8 cellular contexts compared by ENCODE assay signal in the genomic region with DNA sequence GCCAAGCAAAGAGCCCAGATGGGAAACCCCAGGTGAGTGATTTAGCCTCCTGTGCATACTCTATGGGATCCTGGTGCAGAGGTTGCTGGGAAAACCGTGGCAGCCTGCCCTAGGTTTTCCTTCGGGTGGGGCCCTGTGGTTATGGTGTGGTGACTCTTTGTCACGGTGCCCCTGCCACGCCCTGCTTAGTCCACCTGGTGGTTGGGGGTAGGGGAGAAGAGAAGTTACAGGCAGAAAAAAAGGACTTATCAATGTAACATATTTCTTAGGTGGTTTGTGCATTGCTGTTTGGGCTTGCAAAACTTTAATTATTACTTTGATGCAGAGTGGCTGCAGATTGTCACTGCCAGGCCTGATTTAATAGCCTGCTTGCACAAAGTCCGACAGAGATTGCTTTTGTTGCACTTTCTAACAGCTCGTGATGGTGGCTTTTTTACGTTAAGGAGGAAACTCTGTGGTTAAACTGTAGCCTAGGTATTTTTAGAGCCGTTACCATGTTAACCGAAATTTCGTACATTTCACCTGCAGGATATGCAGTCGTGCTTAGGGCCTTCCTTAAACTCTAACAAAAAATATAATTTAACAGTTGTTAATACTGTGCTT.
DNase-seq lines count a peak whose midpoint lies in the region; ATAC-seq and TF ChIP-seq lines count a peak whose summit lies in the region.

No MANE protein-coding gene starts in this region.

- no peaks in the 10 kb centered on the region for H3K9me3 ChIP-seq in fibroblast of lung (ENCODE audit: control insufficient read depth, insufficient read depth, low read depth, low read length)

- peaks cover 25% of the 10 kb centered on the region for H3K4me1 Mint-ChIP-seq in activated CD4-positive, alpha-beta T cell treated with anti-CD3 and anti-CD28 coated beads, Interleukin-2, amount 10 ng/mL, durations not matched to agents 24 days and 14 days

- H3K4me1 ChIP-seq in fibroblast of lung (ENCODE audit: control insufficient read depth, extremely low read depth, insufficient read depth, low read length): peaks cover 5% of the 10 kb centered on the region

- no peaks in the 10 kb centered on the region for H3K27me3 Mint-ChIP-seq in activated CD4-positive, alpha-beta T cell treated with anti-CD3 and anti-CD28 coated beads, Interleukin-2, amount 10 ng/mL, durations not matched to agents 24 days and 14 days

- no peak overlapping the region for H3K4me3 Mint-ChIP-seq in activated CD4-positive, alpha-beta T cell treated with anti-CD3 and anti-CD28 coated beads, Interleukin-2, amount 10 ng/mL, durations not matched to agents 24 days and 14 days

- peak; percentile 7; the same call in 1 of the 2 replicates for TF ChIP-seq CTCF in GM12874 (IDR thresholded peaks at IDR 0.05; ENCODE audit: insufficient read depth, low read depth, low read length)
- TF ChIP-seq CTCF in fibroblast of lung (conservative IDR thresholded peaks at IDR 0.05 in 1 of 2, IDR thresholded peaks at IDR 0.05 in 1 of 2; ENCODE audit: low read depth in 1 of 2, low read length in 2 of 2): no peak
- TF ChIP-seq CTCF in brain microvascular endothelial cell (IDR thresholded peaks at IDR 0.05; ENCODE audit: low read depth, low read length, missing control alignments): no peak

- no peaks in the 10 kb centered on the region for H4K20me1 ChIP-seq in fibroblast of lung (ENCODE audit: control insufficient read depth, extremely low read depth, insufficient read depth, low read length)

- no peak overlapping the region for H3K9ac ChIP-seq in fibroblast of lung (ENCODE audit: insufficient read depth, low read length)

- peak; percentile 98 for DNase-seq in Jurkat, Clone E6-1 (ENCODE audit: low read depth, low spot score)
- DNase-seq in activated CD4-positive, alpha-beta T cell treated with anti-CD3 and anti-CD28 coated beads, Interleukin-2, amount 10 ng/mL, durations not matched to agents 24 days and 14 days: peak; percentile 92
- peak in 1 of 2 donors; percentile 12 for DNase-seq in fibroblast of lung (ENCODE audit: low read depth in 2 of 2)
- DNase-seq in SHP77 treated with DMSO at 0.1 percent for 48 hours (lab: John Stamatoyannopoulos, UW): no peak
- no peak for DNase-seq in brain microvascular endothelial cell

- H2AFZ ChIP-seq in fibroblast of lung (ENCODE audit: low read length): no peak overlapping the region

- H3K79me2 ChIP-seq in fibroblast of lung (ENCODE audit: control insufficient read depth, insufficient read depth, low read length): no peaks in the 10 kb centered on the region

- in situ Hi-C loops in brain microvascular endothelial cell (cut with HindIII; ENCODE audit: low pct_ligation_motif_present, low sequenced_read_pairs): loop anchor here (25.0 kb wide), 1 partner anchor 523 kb away; the partner anchor contains the start of genes KLLN and PTEN

- no peaks in the 10 kb centered on the region for H3K36me3 ChIP-seq in fibroblast of lung (ENCODE audit: control insufficient read depth, insufficient read depth, low read length)
- H3K36me3 ChIP-seq in brain microvascular endothelial cell (replicated peaks): no peaks in the 10 kb centered on the region

- H3K9me3 Mint-ChIP-seq in activated CD4-positive, alpha-beta T cell treated with anti-CD3 and anti-CD28 coated beads, Interleukin-2, amount 10 ng/mL, durations not matched to agents 24 days and 14 days: peaks cover 5% of the 10 kb centered on the region

- no peak overlapping the region for H3K27ac ChIP-seq in fibroblast of lung (ENCODE audit: insufficient read depth, low read length)
- H3K27ac ChIP-seq in skin epidermis: peak overlapping the region in 19 of 21 experiments; percentile 4 to 81 (median 45)
- H3K27ac ChIP-seq in brain microvascular endothelial cell: no peak overlapping the region

- intact Hi-C loops in activated CD4-positive, alpha-beta T cell treated with anti-CD3 and anti-CD28 coated beads, Interleukin-2, amount 10 ng/mL, durations not matched to agents 24 days and 14 days (cut with micrococcal nuclease): no loop called here

- ATAC-seq in GM21576 (IDR thresholded peaks at IDR 0.05; ENCODE audit: unreplicated experiment): peak; percentile 71

- H3K4me2 ChIP-seq in fibroblast of lung (ENCODE audit: extremely low read depth, insufficient read depth, low read length): peak overlapping the region; percentile 25

- H3K36me3 Mint-ChIP-seq in activated CD4-positive, alpha-beta T cell treated with anti-CD3 and anti-CD28 coated beads, Interleukin-2, amount 10 ng/mL, durations not matched to agents 24 days and 14 days (ENCODE audit: low read depth): peaks cover 7% of the 10 kb centered on the region

- peak overlapping the region; percentile 37 for H3K4me3 ChIP-seq in Jurkat, Clone E6-1 (ENCODE audit: low read length)
- no peak overlapping the region for H3K4me3 ChIP-seq in fibroblast of lung (replicated peaks in 1 of 4; ENCODE audit: control extremely low read depth in 1 of 4, insufficient read depth in 1 of 4, low read depth in 3 of 4, low read length in 4 of 4)
- peak overlapping the region in 1 of 7 experiments; percentile 5 for H3K4me3 ChIP-seq in skin epidermis
- no peak overlapping the region for H3K4me3 ChIP-seq in brain microvascular endothelial cell (ENCODE audit: low read depth, low read length)

- no peaks in the 10 kb centered on the region for H3K27me3 ChIP-seq in fibroblast of lung (ENCODE audit: control insufficient read depth, insufficient read depth, low read length)
- H3K27me3 ChIP-seq in brain microvascular endothelial cell (replicated peaks): no peaks in the 10 kb centered on the region

- H3K27ac Mint-ChIP-seq in activated CD4-positive, alpha-beta T cell treated with anti-CD3 and anti-CD28 coated beads, Interleukin-2, amount 10 ng/mL, durations not matched to agents 24 days and 14 days: peak overlapping the region; percentile 90

Comparison
In these comparisons a context has a peak if more than half of its experiments do, and no peak if none do; other contexts are left out.
1. DNase-seq: peak in Jurkat, Clone E6-1 (single experiment) and activated CD4-positive, alpha-beta T cell treated with anti-CD3 and anti-CD28 coated beads, Interleukin-2, amount 10 ng/mL, durations not matched to agents 24 days and 14 days (single experiment); none in SHP77 treated with DMSO at 0.1 percent for 48 hours (single experiment) and brain microvascular endothelial cell (single experiment).
2. H3K27ac ChIP-seq: peak in skin epidermis (19 of 21); none in fibroblast of lung (single experiment) and brain microvascular endothelial cell (single experiment).